21 cellular contexts compared by ENCODE assay signal in genomic region chr15:80888846-80889245, GRCh38.
"Had no signal": no experiment of that assay in that cellular context is flagged by ENCODE, and none has a peak within 500 bp of the region (broad histone marks: within the 10 kb centered on the region; RNA-seq: fewer than 3 reads in every experiment).

No MANE protein-coding gene starts in this region.

- H3K27ac ChIP-seq: KMS-11 had no signal

- H3K4me3 ChIP-seq: K562 had no signal

- ATAC-seq: HepG2, K562 had no signal

- DNase-seq: IMR-90, Kasumi-1, MM.1S, NCI-H1092 treated with DMSO at 0.1 percent for 48 hours, NCI-H1436, NCI-H187, NCI-H2029, NCI-H2081 treated with DMSO at 0.1 percent for 48 hours, NCI-H2171, NCI-H226, NCI-H446, NCI-H510A, NCI-H524 treated with DMSO at 0.1 percent for 48 hours, NCI-H69, NCI-H774, RPMI8226, SHP77, SK-N-SH had no signal
